8 cellular contexts compared by ENCODE assay signal in the genomic region with DNA sequence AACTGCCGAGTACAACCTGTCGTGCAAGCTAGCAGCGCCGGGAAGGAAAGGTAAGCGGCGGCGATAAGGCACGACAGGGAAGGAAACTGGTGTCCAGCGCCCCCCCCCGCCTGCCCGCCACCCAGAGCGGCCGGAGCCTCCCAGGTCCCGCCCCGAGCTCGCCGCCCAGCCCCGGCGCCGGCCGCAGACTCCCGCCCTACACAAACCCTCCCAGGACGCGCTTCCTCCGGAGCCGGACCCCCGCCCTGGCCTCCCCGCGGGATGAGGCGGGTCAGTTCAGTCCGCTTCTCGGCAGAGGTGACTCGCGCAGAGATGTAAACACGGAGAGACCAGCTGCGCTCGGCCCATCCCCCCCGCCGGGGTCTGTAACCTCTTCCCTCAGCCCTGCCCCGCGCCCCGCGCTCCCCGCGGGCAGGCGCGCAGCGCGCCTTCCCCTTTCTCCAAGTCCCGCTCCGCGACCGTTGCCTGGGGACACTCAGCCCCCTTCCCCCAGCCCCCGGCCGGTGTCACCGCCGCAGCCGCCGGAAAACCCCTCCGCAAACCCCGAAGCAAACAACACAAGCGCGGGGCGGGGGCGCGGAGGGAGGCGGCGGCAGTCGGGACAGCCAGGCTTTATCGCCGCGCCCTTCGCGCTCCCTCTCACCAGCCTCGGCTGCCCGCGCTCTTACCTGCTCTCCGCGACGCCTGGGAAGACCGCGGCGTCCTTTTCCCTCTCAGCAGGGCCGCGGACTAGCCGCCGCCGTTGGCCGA. TPM values are rescaled to one million over a fixed set of nuclear protein-coding genes. Genes with fewer than 3 reads are reported as not detected.
DNase-seq lines count a peak whose midpoint lies in the region; ATAC-seq and TF ChIP-seq lines count a peak whose summit lies in the region.

No MANE protein-coding gene starts in this region.

- peaks cover 3 to 20% (median 7%) of the 10 kb centered on the region in 3 donors for H3K27me3 Mint-ChIP-seq in immature natural killer cell (ENCODE audit: low read depth in 3 of 3)

- no peaks in the 10 kb centered on the region for H3K27me3 ChIP-seq in spleen (replicated peaks in 1 of 7)

- H3K36me3 Mint-ChIP-seq in immature natural killer cell = no peaks in the 10 kb centered on the region

- ATAC-seq in GM18498 (IDR thresholded peaks at IDR 0.05; ENCODE audit: unreplicated experiment) = peak; percentile 17
- ATAC-seq in HG02870 (IDR thresholded peaks at IDR 0.05; ENCODE audit: unreplicated experiment) = peak; percentile 11

- 0 to 1% (median 0%) methylated on average over 28 to 89 of the region's 89 CpGs for WGBS in spleen, 5 donors

- TF ChIP-seq CTCF in WI38 (IDR thresholded peaks at IDR 0.05; ENCODE audit: low read depth, low read length) (no peak), cardiac fibroblast (IDR thresholded peaks at IDR 0.05; ENCODE audit: low read depth, low read length) (no peak), spleen (IDR thresholded peaks at IDR 0.05 in 8 of 11, conservative IDR thresholded peaks at IDR 0.05 in 3 of 11) (no peak)

- peak in 1 of 3 donors; percentile 48 for TF ChIP-seq POLR2A in spleen (IDR thresholded peaks at IDR 0.05)

- peak overlapping the region; percentile 95 to 100 (median 99) for H3K27ac ChIP-seq in spleen

- peaks cover 18 to 23% of the 10 kb centered on the region in 2 donors for H3K4me1 Mint-ChIP-seq in immature natural killer cell

- intact Hi-C loops in spleen (cut with DNase I; ENCODE audit: low total_unique reads) = loop anchor here (10.0 kb wide), 1 partner anchor 82 kb away; no protein-coding TSS in a partner anchor

- DNase-seq in NCI-H2029 treated with DMSO at 0.1 percent for 48 hours (lab: John Stamatoyannopoulos, UW) = peak; percentile 23
- DNase-seq in cardiac fibroblast (ENCODE audit: low read depth in 2 of 2) = peak; percentile 78 to 84
- peak; percentile 71 to 76 (median 72) for DNase-seq in immature natural killer cell
- peak; percentile 95 for DNase-seq in spleen
- no peak for DNase-seq in inferior parietal cortex (ENCODE audit: extremely low spot score)

- no peaks in the 10 kb centered on the region for H3K9me3 ChIP-seq in spleen

- peak overlapping the region; percentile 90 to 94 (median 91) for H3K4me3 Mint-ChIP-seq in immature natural killer cell

- H3K4me1 ChIP-seq in spleen = peaks cover 13 to 59% (median 34%) of the 10 kb centered on the region in 6 donors

- no peaks in the 10 kb centered on the region for H3K36me3 ChIP-seq in spleen

- H3K9me3 Mint-ChIP-seq in immature natural killer cell = no peaks in the 10 kb centered on the region

- H3K27ac Mint-ChIP-seq in immature natural killer cell = peak overlapping the region in 5 of 6 donors; percentile 77 to 92 (median 91)

- H3K4me3 ChIP-seq in WI38 (ENCODE audit: low read depth, low read length) = peak overlapping the region; percentile 77
- peak overlapping the region; percentile 88 to 89 for H3K4me3 ChIP-seq in cardiac fibroblast (replicated peaks in 1 of 2; ENCODE audit: low read depth in 2 of 2, low read length in 2 of 2)
- peak overlapping the region; percentile 72 to 97 (median 89) for H3K4me3 ChIP-seq in spleen

RNA-seq across cellular contexts. Expression of a gene that starts 0.5 kb away (rescaled TPM):
- 10 to 100 TPM; 35.9 to 45.7 (median 38.8) TPM for polyA plus RNA-seq in immature natural killer cell
- 10 to 100 TPM; 57.8 to 85.8 (median 69.1) TPM for total RNA-seq in spleen
- 10 to 100 TPM; 13.0 to 14.7 (median 13.9) TPM for polyA plus RNA-seq in spleen
